Comparison of ENCODE assay signal across 1 cellular context in genomic region chr12:12600659-12601058, GRCh38.
A peak's percentile ranks its signal among the peaks of the same experiment; 100 is the strongest.
TF ChIP-seq lines count a peak whose summit lies in the region.

No MANE protein-coding gene starts in this region.

TF ChIP-seq in K562, 482 proteins besides CTCF, POLR2A, EP300 and RAD21 (continued from another document):
- peak; percentile 44; the same call in 1 of the 2 replicates for TF ChIP-seq ATF3 (IDR thresholded peaks at IDR 0.05)
- no peak for TF ChIP-seq ATF3 (CRISPR knock-in tag; conservative IDR thresholded peaks at IDR 0.05)
- TF ChIP-seq, protein P1, sequence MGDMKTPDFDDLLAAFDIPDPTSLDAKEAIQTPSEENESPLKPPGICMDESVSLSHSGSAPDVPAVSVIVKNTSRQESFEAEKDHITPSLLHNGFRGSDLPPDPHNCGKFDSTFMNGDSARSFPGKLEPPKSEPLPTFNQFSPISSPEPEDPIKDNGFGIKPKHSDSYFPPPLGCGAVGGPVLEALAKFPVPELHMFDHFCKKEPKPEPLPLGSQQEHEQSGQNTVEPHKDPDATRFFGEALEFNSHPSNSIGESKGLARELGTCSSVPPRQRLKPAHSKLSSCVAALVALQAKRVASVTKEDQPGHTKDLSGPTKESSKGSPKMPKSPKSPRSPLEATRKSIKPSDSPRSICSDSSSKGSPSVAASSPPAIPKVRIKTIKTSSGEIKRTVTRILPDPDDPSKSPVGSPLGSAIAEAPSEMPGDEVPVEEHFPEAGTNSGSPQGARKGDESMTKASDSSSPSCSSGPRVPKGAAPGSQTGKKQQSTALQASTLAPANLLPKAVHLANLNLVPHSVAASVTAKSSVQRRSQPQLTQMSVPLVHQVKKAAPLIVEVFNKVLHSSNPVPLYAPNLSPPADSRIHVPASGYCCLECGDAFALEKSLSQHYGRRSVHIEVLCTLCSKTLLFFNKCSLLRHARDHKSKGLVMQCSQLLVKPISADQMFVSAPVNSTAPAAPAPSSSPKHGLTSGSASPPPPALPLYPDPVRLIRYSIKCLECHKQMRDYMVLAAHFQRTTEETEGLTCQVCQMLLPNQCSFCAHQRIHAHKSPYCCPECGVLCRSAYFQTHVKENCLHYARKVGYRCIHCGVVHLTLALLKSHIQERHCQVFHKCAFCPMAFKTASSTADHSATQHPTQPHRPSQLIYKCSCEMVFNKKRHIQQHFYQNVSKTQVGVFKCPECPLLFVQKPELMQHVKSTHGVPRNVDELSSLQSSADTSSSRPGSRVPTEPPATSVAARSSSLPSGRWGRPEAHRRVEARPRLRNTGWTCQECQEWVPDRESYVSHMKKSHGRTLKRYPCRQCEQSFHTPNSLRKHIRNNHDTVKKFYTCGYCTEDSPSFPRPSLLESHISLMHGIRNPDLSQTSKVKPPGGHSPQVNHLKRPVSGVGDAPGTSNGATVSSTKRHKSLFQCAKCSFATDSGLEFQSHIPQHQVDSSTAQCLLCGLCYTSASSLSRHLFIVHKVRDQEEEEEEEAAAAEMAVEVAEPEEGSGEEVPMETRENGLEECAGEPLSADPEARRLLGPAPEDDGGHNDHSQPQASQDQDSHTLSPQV (IDR thresholded peaks at IDR 0.05) = peak; percentile 30; the same call in 1 of the 2 replicates
- TF ChIP-seq RBBP5 (IDR thresholded peaks at IDR 0.05; ENCODE audit: borderline replicate concordance, insufficient read depth, low read length, poor library complexity, severe bottlenecking) = no peak
- peak; percentile 33; the same call in 1 of the 2 replicates for TF ChIP-seq EP400 (IDR thresholded peaks at IDR 0.05)
- no peak for TF ChIP-seq TGIF2 (CRISPR knock-in tag; IDR thresholded peaks at IDR 0.05)
- TF ChIP-seq CEBPG (CRISPR knock-in tag; IDR thresholded peaks at IDR 0.05) = peak; percentile 93
- TF ChIP-seq CEBPG (tag; conservative IDR thresholded peaks at IDR 0.05 in 1 of 2, IDR thresholded peaks at IDR 0.05 in 1 of 2) = peak; percentile 37 to 93; a peak in 3 of 4 replicates
- TF ChIP-seq FOXK1 (CRISPR knock-in tag; IDR thresholded peaks at IDR 0.05; ENCODE audit: borderline replicate concordance) = no peak
